Comparison of ENCODE assay signal across 8 cellular contexts in the genomic region with DNA sequence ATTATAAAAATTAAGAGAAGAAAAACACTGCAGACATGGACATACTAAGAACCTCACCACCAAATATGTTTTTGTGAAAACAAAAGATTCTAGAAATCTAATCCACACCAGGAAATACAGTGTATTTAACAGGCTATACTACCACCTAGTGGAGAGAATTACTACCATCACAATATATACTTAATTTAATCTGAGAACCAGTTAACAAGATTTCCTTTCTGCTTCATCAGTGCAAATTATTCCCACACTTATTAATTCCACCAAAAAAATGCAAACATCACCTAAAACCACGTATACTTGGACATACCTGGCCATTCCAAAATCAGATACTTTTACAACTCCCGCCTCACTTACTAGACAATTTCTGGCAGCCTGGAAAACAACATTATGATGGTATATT. TPM values are rescaled to one million over a fixed set of nuclear protein-coding genes. Genes with fewer than 3 reads are reported as not detected.
A peak's percentile ranks its signal among the peaks of the same experiment; 100 is the strongest.
DNase-seq lines count a peak whose midpoint lies in the region; ATAC-seq and TF ChIP-seq lines count a peak whose summit lies in the region.

No MANE protein-coding gene starts in this region.

- no peaks in the 10 kb centered on the region for H3K9me3 Mint-ChIP-seq in activated naive CD4-positive, alpha-beta T cell treated with anti-CD3 and anti-CD28 coated beads, Interleukin-2, amount 50 U/mL, for 72 hours
- H3K9me3 Mint-ChIP-seq in activated naive CD4-positive, alpha-beta T cell treated with anti-CD3 and anti-CD28 coated beads for 36 hours, result no peaks in the 10 kb centered on the region

- no peaks in the 10 kb centered on the region for H3K27me3 Mint-ChIP-seq in activated naive CD4-positive, alpha-beta T cell treated with anti-CD3 and anti-CD28 coated beads for 36 hours (ENCODE audit: low read depth)

- H3K36me3 Mint-ChIP-seq in activated naive CD4-positive, alpha-beta T cell treated with anti-CD3 and anti-CD28 coated beads, Interleukin-2, amount 50 U/mL, for 72 hours, result peaks cover 0 to 17% of the 10 kb centered on the region in 2 donors
- peaks cover 5% of the 10 kb centered on the region for H3K36me3 Mint-ChIP-seq in activated naive CD4-positive, alpha-beta T cell treated with anti-CD3 and anti-CD28 coated beads for 36 hours (ENCODE audit: low read depth)

- no peak overlapping the region for H3K27ac Mint-ChIP-seq in activated naive CD4-positive, alpha-beta T cell treated with anti-CD3 and anti-CD28 coated beads, Interleukin-2, amount 50 U/mL, for 72 hours
- H3K27ac Mint-ChIP-seq in activated naive CD4-positive, alpha-beta T cell treated with anti-CD3 and anti-CD28 coated beads for 36 hours, result no peak overlapping the region

- peaks cover 46% of the 10 kb centered on the region for H3K4me1 Mint-ChIP-seq in activated naive CD4-positive, alpha-beta T cell treated with anti-CD3 and anti-CD28 coated beads for 36 hours (ENCODE audit: low read depth)

- CTCF ChIA-PET in activated naive CD4-positive, alpha-beta T cell treated with anti-CD3 and anti-CD28 coated beads for 36 hours (lab: Charles Lee), result interaction anchor here (0.6 to 7.7 kb wide), 10 partner anchors 14 to 651 kb away, joined by 3 to 162 read pairs (median 9); no protein-coding TSS in a partner anchor

- peak; percentile 47 to 51 for ATAC-seq in activated naive CD4-positive, alpha-beta T cell treated with anti-CD3 and anti-CD28 coated beads, Interleukin-2, amount 50 U/mL, for 72 hours
- ATAC-seq in HG02571 (IDR thresholded peaks at IDR 0.05; ENCODE audit: unreplicated experiment) (no peak), GM18520 (IDR thresholded peaks at IDR 0.05; ENCODE audit: unreplicated experiment) (no peak)

- no peak overlapping the region for H3K4me3 Mint-ChIP-seq in activated naive CD4-positive, alpha-beta T cell treated with anti-CD3 and anti-CD28 coated beads for 36 hours

- no peak overlapping the region for H3K4me3 ChIP-seq in LNCaP clone FGC (ENCODE audit: low read depth, low read length)
- H3K4me3 ChIP-seq in fibroblast of pulmonary artery (replicated peaks; ENCODE audit: low read depth, low read length), result no peak overlapping the region

- intact Hi-C loops in activated naive CD4-positive, alpha-beta T cell treated with anti-CD3 and anti-CD28 coated beads for 36 hours (cut with micrococcal nuclease), result loop anchor here (1.0 to 5.0 kb wide), 8 partner anchors 32 to 472 kb away; a partner anchor contains a TSS

- DNase-seq in activated naive CD4-positive, alpha-beta T cell treated with anti-CD3 and anti-CD28 coated beads, Interleukin-2, amount 50 U/mL, for 72 hours (ENCODE audit: low spot score in 2 of 2), result no peak
- DNase-seq in activated naive CD4-positive, alpha-beta T cell treated with anti-CD3 and anti-CD28 coated beads for 36 hours, result no peak
- DNase-seq in LNCaP clone FGC (ENCODE audit: low read depth) (no peak), SKM-1 treated with dmso at 0.1 percent for 144 hours (lab: John Stamatoyannopoulos, UW; ENCODE audit: unreplicated experiment) (peak; percentile 26), fibroblast of pulmonary artery (ENCODE audit: low read depth) (peak; percentile 68), renal cortical epithelial cell (ENCODE audit: low read depth) (peak; percentile 65)

- TF ChIP-seq CTCF in LNCaP clone FGC (IDR thresholded peaks at IDR 0.05; ENCODE audit: control insufficient read depth, extremely low read depth, insufficient read depth) (peak; percentile 56), fibroblast of pulmonary artery (IDR thresholded peaks at IDR 0.05; ENCODE audit: low read length, missing control alignments) (peak; percentile 54)

RNA-seq across cellular contexts. Expression of a gene that starts 7.0 kb away (rescaled TPM):
- total RNA-seq in activated naive CD4-positive, alpha-beta T cell treated with anti-CD3 and anti-CD28 coated beads, Interleukin-2, amount 50 U/mL, for 72 hours, result 10 to 100 TPM; 16.4 to 48.2 TPM
- total RNA-seq in activated naive CD4-positive, alpha-beta T cell treated with anti-CD3 and anti-CD28 coated beads for 36 hours, result 10 to 100 TPM; 24.4 to 28.6 TPM
- 2.6 and 4.7 TPM in 2 replicates for total RNA-seq in renal cortical epithelial cell

Comparison
In these comparisons a context has a peak if more than half of its experiments do, and no peak if none do; other contexts are left out.
1. ATAC-seq: peak in activated naive CD4-positive, alpha-beta T cell treated with anti-CD3 and anti-CD28 coated beads, Interleukin-2, amount 50 U/mL, for 72 hours (2 of 2); none in HG02571 (single experiment) and GM18520 (single experiment).
2. DNase-seq: peak in SKM-1 treated with dmso at 0.1 percent for 144 hours (single experiment), fibroblast of pulmonary artery (single experiment) and renal cortical epithelial cell (single experiment); none in activated naive CD4-positive, alpha-beta T cell treated with anti-CD3 and anti-CD28 coated beads, Interleukin-2, amount 50 U/mL, for 72 hours (0 of 2), activated naive CD4-positive, alpha-beta T cell treated with anti-CD3 and anti-CD28 coated beads for 36 hours (single experiment) and LNCaP clone FGC (single experiment).